Comparison of ENCODE assay signal across 28 cellular contexts in genomic region chr9:134173127-134174072, GRCh38. TPM values are rescaled to one million over a fixed set of nuclear protein-coding genes. Genes with fewer than 3 reads are reported as not detected.
DNase-seq lines count a peak whose midpoint lies in the region; ATAC-seq and TF ChIP-seq lines count a peak whose summit lies in the region.
"Had no signal": no experiment of that assay in that cellular context is flagged by ENCODE, and none has a peak within 500 bp of the region (broad histone marks: within the 10 kb centered on the region; RNA-seq: fewer than 3 reads in every experiment).

No MANE protein-coding gene starts in this region.

- DNase-seq in activated naive CD4-positive, alpha-beta T cell treated with anti-CD3 and anti-CD28 coated beads, Interleukin-2, amount 10 ng/mL, durations not matched to agents 7 days and 5 days, result no peak
- DNase-seq in activated naive CD4-positive, alpha-beta T cell (lab: John Stamatoyannopoulos, UW), result no peak
- peak; percentile 86 for DNase-seq in chondrocyte (ENCODE audit: low spot score)
- DNase-seq in stimulated activated naive B cell treated with anti-CD40 and anti-IgM and Interleukin-4, amounts not matched to agents 10 μg/mL and 1 μg/mL and 100 μg/mL, for 72 hours, result no peak
- DNase-seq in mammary epithelial cell, result no peak
- DNase-seq: activated CD4-positive, alpha-beta T cell treated with anti-CD3 and anti-CD28 coated beads, Interleukin-2, amount 10 ng/mL, durations not matched to agents 24 days and 14 days; activated naive CD4-positive, alpha-beta T cell treated with Interleukin-2 at 50 U/mL for 16 hours; activated T-cell treated with anti-CD3 and anti-CD28 coated beads, Interleukin-2, amount 50 U/mL, for 48 hours; amygdala; CD4-positive, alpha-beta T cell; effector CD8-positive, alpha-beta T cell; Kasumi-1; MV-4-11; NCI-H526; NK-92 treated with Interleukin-12 subunit alpha and Interleukin-12 subunit beta, amount 100 ng/mL, for 24 hours; SJCRH30 had no signal

- H2AFZ ChIP-seq in mammary epithelial cell (ENCODE audit: low read depth, low read length), result no peak overlapping the region

- intact Hi-C loops in mammary epithelial cell (cut with micrococcal nuclease), result loop anchor here (5.0 to 10.0 kb wide), 2 partner anchors 471 to 1239 kb away; partner anchors contain the start of gene COL5A1

- CTCF ChIA-PET in activated naive CD4-positive, alpha-beta T cell treated with anti-CD3 and anti-CD28 coated beads, Interleukin-2, amount 10 ng/mL, durations not matched to agents 7 days and 5 days (lab: Charles Lee), result interaction anchor here (2.2 kb wide), 1 partner anchor 269 kb away, joined by 11 read pairs; no protein-coding TSS in a partner anchor
- CTCF ChIA-PET in mammary epithelial cell (lab: Charles Lee; ENCODE audit: low non-redundant PET), result no interaction called here

- no peak overlapping the region for H3K4me3 Mint-ChIP-seq in activated naive CD4-positive, alpha-beta T cell treated with anti-CD3 and anti-CD28 coated beads, Interleukin-2, amount 10 ng/mL, durations not matched to agents 7 days and 5 days
- no peak overlapping the region for H3K4me3 Mint-ChIP-seq in chondrocyte (ENCODE audit: unreplicated experiment)
- H3K4me3 Mint-ChIP-seq in nephron, result no peak overlapping the region
- no peak overlapping the region for H3K4me3 Mint-ChIP-seq in stimulated activated naive B cell treated with anti-CD40 and anti-IgM and Interleukin-4, amounts not matched to agents 10 μg/mL and 1 μg/mL and 100 μg/mL, for 72 hours
- H3K4me3 Mint-ChIP-seq: activated CD4-positive, alpha-beta T cell treated with anti-CD3 and anti-CD28 coated beads, Interleukin-2, amount 10 ng/mL, durations not matched to agents 24 days and 14 days; CD4-positive, alpha-beta T cell; stimulated activated naive CD8-positive, alpha-beta T cell treated with anti-CD3 and anti-CD28 coated beads, Interleukin-15, Interleukin-2, amounts not matched to agents 100 ng/mL and 50 ng/mL, for 24 hours had no signal

- no peaks in the 10 kb centered on the region for H3K36me3 ChIP-seq in mammary epithelial cell (ENCODE audit: insufficient read depth, low read length)
- H3K36me3 ChIP-seq: breast epithelium, pancreas, SJCRH30 had no signal

- dilution Hi-C loops in mammary epithelial cell (cut with HindIII; ENCODE audit: low sequenced_read_pairs), result no loop called here

- no peaks in the 10 kb centered on the region for H3K4me1 Mint-ChIP-seq in activated naive CD4-positive, alpha-beta T cell treated with anti-CD3 and anti-CD28 coated beads, Interleukin-2, amount 10 ng/mL, durations not matched to agents 7 days and 5 days
- peaks cover 11% of the 10 kb centered on the region for H3K4me1 Mint-ChIP-seq in chondrocyte (ENCODE audit: low read depth)
- peaks cover 20% of the 10 kb centered on the region for H3K4me1 Mint-ChIP-seq in nephron
- H3K4me1 Mint-ChIP-seq in stimulated activated naive B cell treated with anti-CD40 and anti-IgM and Interleukin-4, amounts not matched to agents 10 μg/mL and 1 μg/mL and 100 μg/mL, for 72 hours, result peaks cover 19 to 20% of the 10 kb centered on the region in 2 donors
- H3K4me1 Mint-ChIP-seq: activated CD4-positive, alpha-beta T cell treated with anti-CD3 and anti-CD28 coated beads, Interleukin-2, amount 10 ng/mL, durations not matched to agents 24 days and 14 days had no signal

- H3K36me3 Mint-ChIP-seq in activated naive CD4-positive, alpha-beta T cell treated with anti-CD3 and anti-CD28 coated beads, Interleukin-2, amount 10 ng/mL, durations not matched to agents 7 days and 5 days, result no peaks in the 10 kb centered on the region
- no peaks in the 10 kb centered on the region for H3K36me3 Mint-ChIP-seq in chondrocyte (ENCODE audit: low read depth)
- H3K36me3 Mint-ChIP-seq in nephron (ENCODE audit: low read depth), result no peaks in the 10 kb centered on the region
- peaks cover 0 to 3% of the 10 kb centered on the region in 2 donors for H3K36me3 Mint-ChIP-seq in stimulated activated naive B cell treated with anti-CD40 and anti-IgM and Interleukin-4, amounts not matched to agents 10 μg/mL and 1 μg/mL and 100 μg/mL, for 72 hours

- no peaks in the 10 kb centered on the region for H3K9me3 ChIP-seq in mammary epithelial cell (replicated peaks; ENCODE audit: insufficient read depth, low read length)
- H3K9me3 ChIP-seq: pancreas, SJCRH30 had no signal

- H3K27ac Mint-ChIP-seq in activated naive CD4-positive, alpha-beta T cell treated with anti-CD3 and anti-CD28 coated beads, Interleukin-2, amount 10 ng/mL, durations not matched to agents 7 days and 5 days, result peak overlapping the region; percentile 14
- no peak overlapping the region for H3K27ac Mint-ChIP-seq in chondrocyte (ENCODE audit: unreplicated experiment)
- H3K27ac Mint-ChIP-seq in nephron, result peak overlapping the region in 2 of 3 experiments; percentile 76 to 83
- peak overlapping the region; percentile 37 for H3K27ac Mint-ChIP-seq in stimulated activated naive B cell treated with anti-CD40 and anti-IgM and Interleukin-4, amounts not matched to agents 10 μg/mL and 1 μg/mL and 100 μg/mL, for 72 hours
- H3K27ac Mint-ChIP-seq: activated CD4-positive, alpha-beta T cell treated with anti-CD3 and anti-CD28 coated beads, Interleukin-2, amount 10 ng/mL, durations not matched to agents 24 days and 14 days; CD4-positive, alpha-beta T cell; stimulated activated naive CD8-positive, alpha-beta T cell treated with anti-CD3 and anti-CD28 coated beads, Interleukin-15, Interleukin-2, amounts not matched to agents 100 ng/mL and 50 ng/mL, for 24 hours had no signal

- H3K4me2 ChIP-seq in mammary epithelial cell (ENCODE audit: insufficient read depth, low read depth, low read length), result no peak overlapping the region

- H3K27me3 ChIP-seq in mammary epithelial cell (ENCODE audit: insufficient read depth, low read length), result no peaks in the 10 kb centered on the region

- peaks cover 5% of the 10 kb centered on the region for H3K9me3 Mint-ChIP-seq in activated naive CD4-positive, alpha-beta T cell treated with anti-CD3 and anti-CD28 coated beads, Interleukin-2, amount 10 ng/mL, durations not matched to agents 7 days and 5 days
- H3K9me3 Mint-ChIP-seq in chondrocyte (ENCODE audit: low read depth), result no peaks in the 10 kb centered on the region
- H3K9me3 Mint-ChIP-seq in nephron, result no peaks in the 10 kb centered on the region
- no peaks in the 10 kb centered on the region for H3K9me3 Mint-ChIP-seq in stimulated activated naive B cell treated with anti-CD40 and anti-IgM and Interleukin-4, amounts not matched to agents 10 μg/mL and 1 μg/mL and 100 μg/mL, for 72 hours
- H3K9me3 Mint-ChIP-seq: activated CD4-positive, alpha-beta T cell treated with anti-CD3 and anti-CD28 coated beads, Interleukin-2, amount 10 ng/mL, durations not matched to agents 24 days and 14 days; CD4-positive, alpha-beta T cell; stimulated activated naive CD8-positive, alpha-beta T cell treated with anti-CD3 and anti-CD28 coated beads, Interleukin-15, Interleukin-2, amounts not matched to agents 100 ng/mL and 50 ng/mL, for 24 hours had no signal

- WGBS in mammary epithelial cell (ENCODE audit: low coverage, missing lambda C conversion rate), result 85% methylated on average over 25 of the region's 46 CpGs

- in situ Hi-C loops in mammary epithelial cell (cut with MboI; ENCODE audit: low sequenced_read_pairs in 2 of 2), result no loop called here

- peaks cover 17% of the 10 kb centered on the region for H3K27me3 Mint-ChIP-seq in activated naive CD4-positive, alpha-beta T cell treated with anti-CD3 and anti-CD28 coated beads, Interleukin-2, amount 10 ng/mL, durations not matched to agents 7 days and 5 days
- H3K27me3 Mint-ChIP-seq in chondrocyte (ENCODE audit: low read depth) (peaks cover 3% of the 10 kb centered on the region), nephron (ENCODE audit: low read depth) (peaks cover 36% of the 10 kb centered on the region)
- H3K27me3 Mint-ChIP-seq in stimulated activated naive B cell treated with anti-CD40 and anti-IgM and Interleukin-4, amounts not matched to agents 10 μg/mL and 1 μg/mL and 100 μg/mL, for 72 hours, result peaks cover 22 to 25% of the 10 kb centered on the region in 2 donors
- H3K27me3 Mint-ChIP-seq: CD4-positive, alpha-beta T cell; stimulated activated naive CD8-positive, alpha-beta T cell treated with anti-CD3 and anti-CD28 coated beads, Interleukin-15, Interleukin-2, amounts not matched to agents 100 ng/mL and 50 ng/mL, for 24 hours had no signal

- H3K4me1 ChIP-seq in mammary epithelial cell (ENCODE audit: insufficient read depth, low read length), result peaks cover 10% of the 10 kb centered on the region
- H3K4me1 ChIP-seq: pancreas had no signal

- H3K4me3 ChIP-seq in mammary epithelial cell (replicated peaks in 1 of 3; ENCODE audit: insufficient read depth in 1 of 3, low read depth in 2 of 3, low read length in 3 of 3), result no peak overlapping the region
- H3K4me3 ChIP-seq: breast epithelium, pancreas, SJCRH30 had no signal

- no peak overlapping the region for H3K27ac ChIP-seq in mammary epithelial cell (ENCODE audit: insufficient read depth, low read depth, low read length)
- H3K27ac ChIP-seq: 22Rv1, epithelial cell of prostate, HL-60, pancreas, SJCRH30 had no signal

- no TSS peak for BruUV-seq in mammary epithelial cell (replicated peaks; lab: Mats Ljungman, UMichigan)

- TF ChIP-seq CTCF in chondrocyte (IDR thresholded peaks at IDR 0.05), result no peak
- no peak for TF ChIP-seq CTCF in nephron (IDR thresholded peaks at IDR 0.05; ENCODE audit: unreplicated experiment in 3 of 3)
- TF ChIP-seq CTCF in mammary epithelial cell (conservative IDR thresholded peaks at IDR 0.05 in 1 of 2, IDR thresholded peaks at IDR 0.05 in 1 of 2; ENCODE audit: extremely low read depth in 1 of 2, insufficient read depth in 1 of 2, low read depth in 1 of 2, low read length in 2 of 2), result no peak

- H4K20me1 ChIP-seq in mammary epithelial cell (ENCODE audit: insufficient read depth, low read length), result no peaks in the 10 kb centered on the region

- H3K79me2 ChIP-seq in mammary epithelial cell (ENCODE audit: insufficient read depth, low read length), result no peaks in the 10 kb centered on the region

- no peak for ATAC-seq in stimulated activated naive B cell treated with anti-CD40 and anti-IgM and Interleukin-4, amounts not matched to agents 10 μg/mL and 1 μg/mL and 100 μg/mL, for 72 hours (replicated peaks)
- no peak for ATAC-seq in HG02759 (IDR thresholded peaks at IDR 0.05; ENCODE audit: unreplicated experiment)
- ATAC-seq in GM21381 (IDR thresholded peaks at IDR 0.05; ENCODE audit: unreplicated experiment), result no peak
- ATAC-seq: HCT116 had no signal

- H3K9ac ChIP-seq in mammary epithelial cell (ENCODE audit: insufficient read depth, low read length), result no peak overlapping the region

RNA-seq across cellular contexts. Expression of gene RNU6ATAC, which starts 9.0 kb away (rescaled TPM):
- 27.7 to 40.8 TPM (median 32.9 TPM) in 3 replicates for total RNA-seq in chondrocyte
- total RNA-seq in mammary epithelial cell, result 10 to 100 TPM in 1 of 2 donors, not detected in 1; 58.5 TPM
- not detected for polyA plus RNA-seq in mammary epithelial cell
- polyA minus RNA-seq in mammary epithelial cell, result not detected
- total RNA-seq: breast epithelium, Daoy, SJCRH30 had no signal
- polyA plus RNA-seq: pancreas, thymus had no signal

RNA-seq across cellular contexts. Expression of gene WDR5, which starts 37.5 kb away (rescaled TPM):
- total RNA-seq in chondrocyte, result 22.2 to 24.2 TPM (median 23.9 TPM) in 3 replicates
- 10 to 100 TPM; 22.3 to 37.9 TPM for total RNA-seq in mammary epithelial cell
- 32.8 TPM for polyA plus RNA-seq in mammary epithelial cell
- polyA minus RNA-seq in mammary epithelial cell, result 31.2 TPM
